29 cellular contexts compared by ENCODE assay signal in genomic region chr18:63002803-63003445, GRCh38.
"Had no signal": no experiment of that assay in that cellular context is flagged by ENCODE, and none has a peak within 500 bp of the region (broad histone marks: within the 10 kb centered on the region; RNA-seq: fewer than 3 reads in every experiment).

No MANE protein-coding gene starts in this region.

- H3K27ac ChIP-seq: ascending aorta, body of pancreas, SK-N-MC had no signal

- H3K4me1 ChIP-seq: ascending aorta had no signal

- H3K9me3 ChIP-seq: ascending aorta, body of pancreas had no signal

- DNase-seq: activated B cell treated with CpG ODN at 0.5 μM for 24 hours; activated CD4-positive, alpha-beta T cell treated with anti-CD3 and anti-CD28 coated beads for 1 hour; activated CD4-positive, alpha-beta T cell treated with anti-CD3 and anti-CD28 coated beads, Interleukin-2, amount 10 ng/mL, durations not matched to agents 24 days and 14 days; activated CD4-positive, alpha-beta T cell treated with anti-CD3 and anti-CD28 coated beads, Interleukin-2, amount 50 U/mL, for 48 hours; activated CD8-positive, alpha-beta memory T cell treated with anti-CD3 and anti-CD28 coated beads, Interleukin-2, amount 10 ng/mL, durations not matched to agents 7 days and 5 days; activated naive CD4-positive, alpha-beta T cell treated with Interleukin-2 at 50 U/mL for 16 hours; activated naive CD8-positive, alpha-beta T cell treated with anti-CD3 and anti-CD28 coated beads, Interleukin-2, amount 50 U/mL, for 24 hours; activated T-cell treated with anti-CD3 and anti-CD28 coated beads, Interleukin-2, amount 50 U/mL, for 4 hours; amniotic stem cell; body of pancreas; central memory CD4-positive, alpha-beta T cell; Kasumi-1; KBM-7; NCI-H1048; NCI-H146; NCI-H1930; NCI-H2171; NCI-H226; NCI-H526 treated with DMSO at 0.1 percent for 48 hours; RPMI8226; T-cell; T-helper 2 cell; T1000 had no signal

- H3K4me3 ChIP-seq: ascending aorta, body of pancreas, SK-N-MC had no signal

- H3K36me3 ChIP-seq: ascending aorta had no signal

- H3K27me3 ChIP-seq: ascending aorta, body of pancreas had no signal

- FAIRE-seq: bronchial epithelial cell, TTC549 had no signal

- ATAC-seq: activated CD8-positive, alpha-beta memory T cell treated with anti-CD3 and anti-CD28 coated beads, Interleukin-2, amount 10 ng/mL, durations not matched to agents 7 days and 5 days; activated naive CD4-positive, alpha-beta T cell treated with anti-CD3 and anti-CD28 coated beads, Interleukin-2, amount 50 U/mL, for 72 hours; activated naive CD8-positive, alpha-beta T cell treated with anti-CD3 and anti-CD28 coated beads, Interleukin-2, amount 50 U/mL, for 24 hours; activated T-cell treated with anti-CD3 and anti-CD28 coated beads, Interleukin-2, amount 50 U/mL, for 4 hours; body of pancreas; Right ventricle myocardium inferior; T-cell had no signal
